8 cellular contexts compared by ENCODE assay signal in genomic region chr19:984165-984967, GRCh38. TPM values are rescaled to one million over a fixed set of nuclear protein-coding genes. Genes with fewer than 3 reads are reported as not detected.
DNase-seq lines count a peak whose midpoint lies in the region; ATAC-seq and TF ChIP-seq lines count a peak whose summit lies in the region.

WDR18 (plus strand) TSS chr19:984345; CDS start chr19:984354, 9 bp downstream.

- intact Hi-C loops in right lobe of liver (cut with DNase I): loop anchor here (5.0 to 10.0 kb wide), 2 partner anchors 62 to 220 kb away; no protein-coding TSS in a partner anchor

- TF ChIP-seq CTCF in AG04449 (IDR thresholded peaks at IDR 0.05; ENCODE audit: insufficient read depth, low read length, missing control alignments): no peak
- TF ChIP-seq CTCF in right lobe of liver (IDR thresholded peaks at IDR 0.05): peak in 3 of 4 donors; percentile 22 to 37 (median 28)

- H3K36me3 ChIP-seq in right lobe of liver: peaks cover 0 to 9% (median 0%) of the 10 kb centered on the region in 4 donors

- H3K4me3 ChIP-seq in AG04449 (ENCODE audit: low read depth, low read length): peak within 1 kb of the TSS; percentile 93
- peak within 1 kb of the TSS; percentile 64 to 97 (median 95) for H3K4me3 ChIP-seq in right lobe of liver

- H3K27me3 ChIP-seq in right lobe of liver: no peaks in the 10 kb centered on the region

- H3K27ac ChIP-seq in right lobe of liver: peak within 1 kb of the TSS; percentile 67 to 86 (median 77)

- peak; percentile 81 for TF ChIP-seq POLR2A in right lobe of liver (IDR thresholded peaks at IDR 0.05)

- CTCF ChIA-PET in AG04449 (lab: Yijun Ruan, JAX): interaction anchor here (0.8 to 13.4 kb wide), 23 partner anchors 8 to 260 kb away, joined by 3 to 259 read pairs (median 4); partner anchors contain the start of genes CFD and KISS1R

- no peaks in the 10 kb centered on the region for H3K9me3 ChIP-seq in right lobe of liver

- ATAC-seq in GM18868 (IDR thresholded peaks at IDR 0.05; ENCODE audit: unreplicated experiment) (peak; percentile 69), HG03457 (IDR thresholded peaks at IDR 0.05; ENCODE audit: unreplicated experiment) (peak; percentile 47), right lobe of liver (peak; percentile 83 to 90 (median 86))

- peaks cover 0 to 30% (median 13%) of the 10 kb centered on the region in 4 donors for H3K4me1 ChIP-seq in right lobe of liver

- WGBS in right lobe of liver (ENCODE audit: insufficient coverage, low coverage, low lambda C conversion rate, missing lambda C conversion rate): 0% methylated on average over 7 of the region's 78 CpGs

- peak; percentile 14 for DNase-seq in AG04449 (ENCODE audit: low read depth, low spot score)
- DNase-seq in NCI-H526 treated with DMSO at 0.1 percent for 48 hours (lab: John Stamatoyannopoulos, UW): peak; percentile 67
- peak; percentile 91 to 94 for DNase-seq in activated CD4-positive, alpha-beta T cell treated with anti-CD3 and anti-CD28 coated beads, Interleukin-2, amount 50 U/mL, for 48 hours
- DNase-seq in dermis microvascular lymphatic vessel endothelial cell (ENCODE audit: low read depth in 2 of 2): peak; percentile 62 to 86
- DNase-seq in right lobe of liver: peak; percentile 95 to 97 (median 96)
- peak; percentile 91 for DNase-seq in stimulated activated CD4-positive, alpha-beta T cell treated with anti-CD3 and anti-CD28 coated beads, Interleukin-4, amount 100 ng/mL, for 24 hours

- POLR2A ChIA-PET in AG04449 (lab: Yijun Ruan, JAX): interaction anchor here (0.6 to 1.8 kb wide), 9 partner anchors 12 to 105 kb away, joined by 3 to 11 read pairs (median 3); partner anchors contain the start of genes CNN2 and RNU6-2

RNA-seq across cellular contexts. Expression of gene WDR18, which starts in this region (rescaled TPM):
- total RNA-seq in dermis microvascular lymphatic vessel endothelial cell (79.8 and 94.1 TPM in 2 replicates), right lobe of liver (10 to 100 TPM; 19.0 to 56.2 (median 29.7) TPM)

Comparison
In these comparisons a context has a peak if more than half of its experiments do, and no peak if none do; other contexts are left out.
1. Peak in every context shown above with its lines: DNase-seq, ATAC-seq, H3K4me3 ChIP-seq and H3K27ac ChIP-seq.
2. DNase-seq: peak in every context shown above with its lines; median percentile 96 in right lobe of liver; 92 in activated CD4-positive, alpha-beta T cell treated with anti-CD3 and anti-CD28 coated beads, Interleukin-2, amount 50 U/mL, for 48 hours; 91 in stimulated activated CD4-positive, alpha-beta T cell treated with anti-CD3 and anti-CD28 coated beads, Interleukin-4, amount 100 ng/mL, for 24 hours; 74 in dermis microvascular lymphatic vessel endothelial cell; 67 in NCI-H526 treated with DMSO at 0.1 percent for 48 hours; 14 in AG04449.